Comparison of ENCODE assay signal across 25 cellular contexts in the genomic region with DNA sequence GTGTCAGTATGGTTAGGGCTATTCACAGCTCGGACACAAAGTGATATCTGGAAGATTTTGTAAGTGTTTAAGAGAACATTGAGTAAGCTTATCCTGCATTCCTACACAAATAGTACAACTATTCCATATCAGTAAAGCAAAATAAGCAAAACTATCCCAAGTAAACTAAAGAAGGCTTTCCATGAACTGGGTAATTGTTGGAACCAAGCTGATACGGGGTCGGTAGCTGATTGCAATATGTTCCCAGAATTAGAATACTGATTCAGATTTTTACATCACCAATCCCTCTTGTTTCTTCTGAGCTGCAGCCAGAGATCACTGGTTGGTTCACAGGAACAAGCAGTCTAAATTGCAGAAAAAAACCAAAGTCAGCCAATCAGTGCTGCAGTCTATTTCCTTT. TPM values are rescaled to one million over a fixed set of nuclear protein-coding genes. Genes with fewer than 3 reads are reported as not detected.
DNase-seq lines count a peak whose midpoint lies in the region; ATAC-seq, FAIRE-seq and TF ChIP-seq lines count a peak whose summit lies in the region.
"Had no signal": no experiment of that assay in that cellular context is flagged by ENCODE, and none has a peak within 500 bp of the region (broad histone marks: within the 10 kb centered on the region; RNA-seq: fewer than 3 reads in every experiment).

No MANE protein-coding gene starts in this region.

- no peak for DNase-seq in activated naive CD8-positive, alpha-beta T cell treated with anti-CD3 and anti-CD28 coated beads for 36 hours
- DNase-seq in activated naive CD8-positive, alpha-beta T cell treated with anti-CD3 and anti-CD28 coated beads, Interleukin-2, amount 50 U/mL, for 24 hours: no peak
- DNase-seq in astrocyte (ENCODE audit: low read depth) (no peak), memory B cell (ENCODE audit: low spot score in 2 of 2) (no peak), transverse colon (no peak), D721Med (ENCODE audit: insufficient read length, low spot score) (no peak), NCI-H1092 treated with DMSO at 0.1 percent for 48 hours (lab: John Stamatoyannopoulos, UW) (no peak), natural killer cell (no peak)
- DNase-seq: activated CD4-positive, alpha-beta T cell treated with anti-CD3 and anti-CD28 coated beads, Interleukin-2, amount 50 U/mL, for 48 hours; activated CD4-positive, CD25-positive, alpha-beta regulatory T cell; activated gamma-delta T cell; head of caudate nucleus; midbrain; MM.1S; naive thymus-derived CD8-positive, alpha-beta T cell; NCI-H2081 treated with DMSO at 0.1 percent for 48 hours; NCI-H446; stimulated activated CD4-positive, alpha-beta T cell treated with anti-CD3 and anti-CD28 coated beads, Interleukin-4, amount 100 ng/mL, for 1 hour; stimulated activated naive B cell treated with anti-CD40 and anti-IgM and Interleukin-4, amounts not matched to agents 10 μg/mL and 1 μg/mL and 100 μg/mL, for 72 hours had no signal

- TF ChIP-seq CTCF in astrocyte (IDR thresholded peaks at IDR 0.05; ENCODE audit: insufficient read depth, low read depth, low read length) (no peak), transverse colon (IDR thresholded peaks at IDR 0.05) (no peak), D721Med (IDR thresholded peaks at IDR 0.05; ENCODE audit: insufficient read depth, missing control alignments) (no peak), natural killer cell (IDR thresholded peaks at IDR 0.05) (no peak)

- H3K27me3 Mint-ChIP-seq in activated naive CD8-positive, alpha-beta T cell treated with anti-CD3 and anti-CD28 coated beads for 36 hours: no peaks in the 10 kb centered on the region
- no peaks in the 10 kb centered on the region for H3K27me3 Mint-ChIP-seq in activated naive CD8-positive, alpha-beta T cell treated with anti-CD3 and anti-CD28 coated beads, Interleukin-2, amount 50 U/mL, for 24 hours
- H3K27me3 Mint-ChIP-seq in astrocyte (ENCODE audit: low read depth, unreplicated experiment): no peaks in the 10 kb centered on the region
- no peaks in the 10 kb centered on the region for H3K27me3 Mint-ChIP-seq in memory B cell
- H3K27me3 Mint-ChIP-seq in natural killer cell (ENCODE audit: low read depth in 2 of 2): no peaks in the 10 kb centered on the region
- H3K27me3 Mint-ChIP-seq: naive thymus-derived CD8-positive, alpha-beta T cell; stimulated activated naive B cell treated with anti-CD40 and anti-IgM and Interleukin-4, amounts not matched to agents 10 μg/mL and 1 μg/mL and 100 μg/mL, for 72 hours; type B pancreatic cell had no signal

- no peaks in the 10 kb centered on the region for H3K4me1 Mint-ChIP-seq in activated naive CD8-positive, alpha-beta T cell treated with anti-CD3 and anti-CD28 coated beads for 36 hours
- H3K4me1 Mint-ChIP-seq in activated naive CD8-positive, alpha-beta T cell treated with anti-CD3 and anti-CD28 coated beads, Interleukin-2, amount 50 U/mL, for 24 hours: peaks cover 1% of the 10 kb centered on the region
- peaks cover 37% of the 10 kb centered on the region for H3K4me1 Mint-ChIP-seq in astrocyte (ENCODE audit: low read depth, unreplicated experiment)
- H3K4me1 Mint-ChIP-seq in memory B cell: no peaks in the 10 kb centered on the region
- peaks cover 11 to 12% of the 10 kb centered on the region in 2 donors for H3K4me1 Mint-ChIP-seq in natural killer cell

- peaks cover 17% of the 10 kb centered on the region for H3K36me3 Mint-ChIP-seq in activated naive CD8-positive, alpha-beta T cell treated with anti-CD3 and anti-CD28 coated beads for 36 hours
- peaks cover 12% of the 10 kb centered on the region for H3K36me3 Mint-ChIP-seq in activated naive CD8-positive, alpha-beta T cell treated with anti-CD3 and anti-CD28 coated beads, Interleukin-2, amount 50 U/mL, for 24 hours (ENCODE audit: low read depth)
- peaks cover 13% of the 10 kb centered on the region for H3K36me3 Mint-ChIP-seq in astrocyte (ENCODE audit: low read depth, unreplicated experiment)
- peaks cover 26% of the 10 kb centered on the region for H3K36me3 Mint-ChIP-seq in memory B cell
- H3K36me3 Mint-ChIP-seq in natural killer cell: peaks cover 14% of the 10 kb centered on the region

- H3K4me1 ChIP-seq in astrocyte (ENCODE audit: insufficient read depth, low read length) (peaks cover 6% of the 10 kb centered on the region), transverse colon (peaks cover 0 to 11% (median 2%) of the 10 kb centered on the region in 4 donors)

- no peak overlapping the region for H2AFZ ChIP-seq in astrocyte (ENCODE audit: low read depth, low read length)

- H3K36me3 ChIP-seq in astrocyte (ENCODE audit: insufficient read depth, low read length) (peaks cover 8% of the 10 kb centered on the region), transverse colon (peaks cover 0 to 46% (median 2%) of the 10 kb centered on the region in 4 donors)
- H3K36me3 ChIP-seq: ovary had no signal

- H3K9me3 Mint-ChIP-seq in activated naive CD8-positive, alpha-beta T cell treated with anti-CD3 and anti-CD28 coated beads for 36 hours: no peaks in the 10 kb centered on the region
- no peaks in the 10 kb centered on the region for H3K9me3 Mint-ChIP-seq in activated naive CD8-positive, alpha-beta T cell treated with anti-CD3 and anti-CD28 coated beads, Interleukin-2, amount 50 U/mL, for 24 hours
- H3K9me3 Mint-ChIP-seq in astrocyte (ENCODE audit: unreplicated experiment) (no peaks in the 10 kb centered on the region), memory B cell (no peaks in the 10 kb centered on the region), natural killer cell (no peaks in the 10 kb centered on the region)
- H3K9me3 Mint-ChIP-seq: naive thymus-derived CD8-positive, alpha-beta T cell; stimulated activated naive B cell treated with anti-CD40 and anti-IgM and Interleukin-4, amounts not matched to agents 10 μg/mL and 1 μg/mL and 100 μg/mL, for 72 hours; type B pancreatic cell had no signal

- H3K27ac ChIP-seq in astrocyte (ENCODE audit: low read depth, low read length): no peak overlapping the region
- peak overlapping the region; percentile 23 to 38 (median 36) for H3K27ac ChIP-seq in transverse colon
- H3K27ac ChIP-seq: A549, ovary had no signal

- in situ Hi-C loops in transverse colon (cut with MboI; ENCODE audit: low pct_ligation_motif_present in 1 of 4, low pct_unique_long_range_greater_than_20kb in 1 of 4, low sequenced_read_pairs in 3 of 4): loop anchor here in 3 of 4 donors (10.0 kb wide), 2 partner anchors 46 to 56 kb away; partner anchors contain the start of gene CDS2 (in 1 of the 3)

- TF ChIP-seq POLR2A in transverse colon (IDR thresholded peaks at IDR 0.05): no peak

- intact Hi-C loops in transverse colon (cut with DNase I; ENCODE audit: low total_unique reads) (no loop called here), natural killer cell (cut with micrococcal nuclease) (no loop called here)

- ATAC-seq in activated naive CD8-positive, alpha-beta T cell treated with anti-CD3 and anti-CD28 coated beads, Interleukin-2, amount 50 U/mL, for 24 hours: no peak
- ATAC-seq in memory B cell (ENCODE audit: low read depth) (no peak), natural killer cell (no peak)
- ATAC-seq: A549; K562; naive thymus-derived CD8-positive, alpha-beta T cell; stimulated activated naive B cell treated with anti-CD40 and anti-IgM and Interleukin-4, amounts not matched to agents 10 μg/mL and 1 μg/mL and 100 μg/mL, for 72 hours had no signal

- H3K4me3 Mint-ChIP-seq in activated naive CD8-positive, alpha-beta T cell treated with anti-CD3 and anti-CD28 coated beads for 36 hours: no peak overlapping the region
- H3K4me3 Mint-ChIP-seq in activated naive CD8-positive, alpha-beta T cell treated with anti-CD3 and anti-CD28 coated beads, Interleukin-2, amount 50 U/mL, for 24 hours: no peak overlapping the region
- H3K4me3 Mint-ChIP-seq in astrocyte (ENCODE audit: unreplicated experiment): no peak overlapping the region
- H3K4me3 Mint-ChIP-seq in memory B cell: no peak overlapping the region
- H3K4me3 Mint-ChIP-seq in natural killer cell: no peak overlapping the region
- H3K4me3 Mint-ChIP-seq: naive thymus-derived CD8-positive, alpha-beta T cell; stimulated activated naive B cell treated with anti-CD40 and anti-IgM and Interleukin-4, amounts not matched to agents 10 μg/mL and 1 μg/mL and 100 μg/mL, for 72 hours; type B pancreatic cell had no signal

- H3K9me3 ChIP-seq in astrocyte (ENCODE audit: insufficient read depth, low read depth, low read length) (no peaks in the 10 kb centered on the region), transverse colon (no peaks in the 10 kb centered on the region)
- H3K9me3 ChIP-seq: A549, ovary had no signal

- H4K20me1 ChIP-seq in astrocyte (ENCODE audit: insufficient read depth, low read length): peaks cover 9% of the 10 kb centered on the region

- no peaks in the 10 kb centered on the region for H3K79me2 ChIP-seq in astrocyte (ENCODE audit: insufficient read depth, low read length)

- H3K4me3 ChIP-seq in astrocyte (ENCODE audit: insufficient read depth, low read depth, low read length) (no peak overlapping the region), transverse colon (no peak overlapping the region)
- H3K4me3 ChIP-seq: A549, K562, ovary had no signal

- no peak overlapping the region for H3K4me2 ChIP-seq in astrocyte (ENCODE audit: low read length)
- H3K4me2 ChIP-seq: A549 had no signal

- FAIRE-seq in astrocyte (lab: Jason Lieb, UNC): no peak
- FAIRE-seq in D721Med (lab: Jason Lieb, UNC): no peak
- FAIRE-seq: bronchial epithelial cell, G401.6, K562 had no signal

- H3K27ac Mint-ChIP-seq in activated naive CD8-positive, alpha-beta T cell treated with anti-CD3 and anti-CD28 coated beads for 36 hours: peak overlapping the region; percentile 47
- no peak overlapping the region for H3K27ac Mint-ChIP-seq in activated naive CD8-positive, alpha-beta T cell treated with anti-CD3 and anti-CD28 coated beads, Interleukin-2, amount 50 U/mL, for 24 hours
- peak overlapping the region; percentile 90 for H3K27ac Mint-ChIP-seq in astrocyte (ENCODE audit: unreplicated experiment)
- peak overlapping the region; percentile 51 for H3K27ac Mint-ChIP-seq in memory B cell
- H3K27ac Mint-ChIP-seq in natural killer cell: peak overlapping the region in 1 of 2 donors; percentile 21
- H3K27ac Mint-ChIP-seq: stimulated activated naive B cell treated with anti-CD40 and anti-IgM and Interleukin-4, amounts not matched to agents 10 μg/mL and 1 μg/mL and 100 μg/mL, for 72 hours; type B pancreatic cell had no signal

- H3K27me3 ChIP-seq in astrocyte (ENCODE audit: insufficient read depth, low read length) (no peaks in the 10 kb centered on the region), transverse colon (no peaks in the 10 kb centered on the region)
- H3K27me3 ChIP-seq: ovary had no signal

- no peak for TF ChIP-seq EP300 in transverse colon (IDR thresholded peaks at IDR 0.05; ENCODE audit: low read depth)

- WGBS in transverse colon (ENCODE audit: low coverage in 1 of 2), 2 donors: 47 to 70% methylated on average over 2 to 3 of the region's 3 CpGs

- H3K9ac ChIP-seq in astrocyte (ENCODE audit: low read length): no peak overlapping the region

RNA-seq across cellular contexts. Expression of gene CDS2, which starts 54.1 kb away (rescaled TPM):
- total RNA-seq in activated naive CD8-positive, alpha-beta T cell treated with anti-CD3 and anti-CD28 coated beads for 36 hours: 10 to 100 TPM; 37.5 to 41.9 TPM
- total RNA-seq in astrocyte (46.3 and 53.9 TPM in 2 replicates), transverse colon (10 to 100 TPM; 26.9 to 60.1 (median 30.3) TPM), natural killer cell (10 to 100 TPM; 45.6 to 54.7 (median 53.8) TPM)
